In genomic region chr1:171801395-171801990, GRCh38 we compare ENCODE assay signal across 9 cellular contexts. TPM values are rescaled to one million over a fixed set of nuclear protein-coding genes. Genes with fewer than 3 reads are reported as not detected.
DNase-seq lines count a peak whose midpoint lies in the region; ATAC-seq, FAIRE-seq and TF ChIP-seq lines count a peak whose summit lies in the region.
"Had no signal": no experiment of that assay in that cellular context is flagged by ENCODE, and none has a peak within 500 bp of the region (broad histone marks: within the 10 kb centered on the region; RNA-seq: fewer than 3 reads in every experiment).

No MANE protein-coding gene starts in this region.

- H3K4me3 Mint-ChIP-seq in astrocyte (ENCODE audit: unreplicated experiment) = peak overlapping the region; percentile 29
- H3K4me3 Mint-ChIP-seq: stimulated activated naive CD8-positive, alpha-beta T cell treated with anti-CD3 and anti-CD28 coated beads, Interleukin-15, Interleukin-2, amounts not matched to agents 100 ng/mL and 50 ng/mL, for 24 hours had no signal

- 14% methylated on average over 3 of the region's 3 CpGs for WGBS in suprapubic skin

- H2AFZ ChIP-seq in astrocyte (ENCODE audit: low read depth, low read length) = peak overlapping the region; percentile 18

- no peak overlapping the region for H3K4me3 ChIP-seq in AG09309 (ENCODE audit: control insufficient read depth, low read depth, low read length)
- H3K4me3 ChIP-seq in astrocyte (ENCODE audit: insufficient read depth, low read depth, low read length) = no peak overlapping the region
- H3K4me3 ChIP-seq in suprapubic skin = no peak overlapping the region

- H3K9me3 Mint-ChIP-seq in astrocyte (ENCODE audit: unreplicated experiment) = no peaks in the 10 kb centered on the region
- H3K9me3 Mint-ChIP-seq: stimulated activated naive CD8-positive, alpha-beta T cell treated with anti-CD3 and anti-CD28 coated beads, Interleukin-15, Interleukin-2, amounts not matched to agents 100 ng/mL and 50 ng/mL, for 24 hours had no signal

- no peak overlapping the region for H3K9ac ChIP-seq in astrocyte (ENCODE audit: low read length)

- H3K36me3 ChIP-seq in astrocyte (ENCODE audit: insufficient read depth, low read length) (peaks cover 15% of the 10 kb centered on the region), suprapubic skin (peaks cover 17% of the 10 kb centered on the region)

- no peak overlapping the region for H3K4me2 ChIP-seq in astrocyte (ENCODE audit: low read length)

- TF ChIP-seq CTCF in AG09309 (IDR thresholded peaks at IDR 0.05; ENCODE audit: control insufficient read depth, insufficient read depth, low read depth, low read length, missing control alignments) (peak; percentile 83), astrocyte (IDR thresholded peaks at IDR 0.05; ENCODE audit: insufficient read depth, low read depth, low read length) (peak; percentile 90), suprapubic skin (IDR thresholded peaks at IDR 0.05) (peak; percentile 33 to 63)

- H3K36me3 Mint-ChIP-seq in astrocyte (ENCODE audit: low read depth, unreplicated experiment) = peaks cover 6% of the 10 kb centered on the region

- no peak for TF ChIP-seq EP300 in suprapubic skin (IDR thresholded peaks at IDR 0.05)

- no peaks in the 10 kb centered on the region for H3K4me1 ChIP-seq in astrocyte (ENCODE audit: insufficient read depth, low read length)
- H3K4me1 ChIP-seq in suprapubic skin = no peaks in the 10 kb centered on the region

- DNase-seq in AG09309 (ENCODE audit: low read depth) (no peak), NCI-H2196 treated with DMSO at 0.1 percent for 48 hours (lab: John Stamatoyannopoulos, UW; ENCODE audit: unreplicated experiment) (peak; percentile 22), astrocyte (ENCODE audit: low read depth) (peak; percentile 10), iPS-NIHi11 (ENCODE audit: low spot score) (peak; percentile 67), suprapubic skin (ENCODE audit: low spot score in 2 of 2) (no peak), activated T-cell treated with anti-CD3 and anti-CD28 coated beads for 4 hours (no peak), HuH-7.5 (ENCODE audit: low spot score) (no peak)

- H3K79me2 ChIP-seq in astrocyte (ENCODE audit: insufficient read depth, low read length) = no peaks in the 10 kb centered on the region

- no peaks in the 10 kb centered on the region for H3K4me1 Mint-ChIP-seq in astrocyte (ENCODE audit: low read depth, unreplicated experiment)

- no peaks in the 10 kb centered on the region for H4K20me1 ChIP-seq in astrocyte (ENCODE audit: insufficient read depth, low read length)

- no peak overlapping the region for H3K27ac Mint-ChIP-seq in astrocyte (ENCODE audit: unreplicated experiment)
- H3K27ac Mint-ChIP-seq: stimulated activated naive CD8-positive, alpha-beta T cell treated with anti-CD3 and anti-CD28 coated beads, Interleukin-15, Interleukin-2, amounts not matched to agents 100 ng/mL and 50 ng/mL, for 24 hours had no signal

- no peaks in the 10 kb centered on the region for H3K9me3 ChIP-seq in astrocyte (ENCODE audit: insufficient read depth, low read depth, low read length)
- H3K9me3 ChIP-seq in suprapubic skin = no peaks in the 10 kb centered on the region

- FAIRE-seq in astrocyte (lab: Jason Lieb, UNC) = no peak

- peak; percentile 44 for ATAC-seq in GM18907 (IDR thresholded peaks at IDR 0.05; ENCODE audit: unreplicated experiment)

- TF ChIP-seq POLR2A in suprapubic skin (IDR thresholded peaks at IDR 0.05) = no peak

- H3K27me3 ChIP-seq in astrocyte (ENCODE audit: insufficient read depth, low read length) (no peaks in the 10 kb centered on the region), suprapubic skin (no peaks in the 10 kb centered on the region)

- H3K27me3 Mint-ChIP-seq in astrocyte (ENCODE audit: low read depth, unreplicated experiment) = no peaks in the 10 kb centered on the region
- H3K27me3 Mint-ChIP-seq: stimulated activated naive CD8-positive, alpha-beta T cell treated with anti-CD3 and anti-CD28 coated beads, Interleukin-15, Interleukin-2, amounts not matched to agents 100 ng/mL and 50 ng/mL, for 24 hours had no signal

- H3K27ac ChIP-seq in astrocyte (ENCODE audit: low read depth, low read length) (no peak overlapping the region), suprapubic skin (no peak overlapping the region)

RNA-seq across cellular contexts. Expression of gene METTL13, which starts 20.0 kb away (rescaled TPM):
- 25.1 and 26.6 TPM in 2 replicates for total RNA-seq in astrocyte
- 10 to 100 TPM; 20.2 to 29.4 (median 23.4) TPM for total RNA-seq in suprapubic skin

RNA-seq across cellular contexts. Expression of gene DNM3, which starts 39.8 kb away (rescaled TPM):
- total RNA-seq in astrocyte (4.7 and 6.5 TPM in 2 replicates), suprapubic skin (10 to 100 TPM in 1 of 4 donors, 1 to 10 TPM in 3; 1.6 to 11.7 (median 3.7) TPM)

RNA-seq across cellular contexts. Expression of gene VAMP4, which starts 59.6 kb away (rescaled TPM):
- total RNA-seq in astrocyte = 7.4 TPM in 2 replicates
- total RNA-seq in suprapubic skin = 10 to 100 TPM in 3 of 4 donors, 1 to 10 TPM in 1; 9.3 to 23.3 (median 10.7) TPM

Comparison
In these comparisons a context has a peak if more than half of its experiments do, and no peak if none do; other contexts are left out.
1. DNase-seq: peak in NCI-H2196 treated with DMSO at 0.1 percent for 48 hours (single experiment), astrocyte (single experiment) and iPS-NIHi11 (single experiment); none in AG09309 (single experiment), suprapubic skin (0 of 2), activated T-cell treated with anti-CD3 and anti-CD28 coated beads for 4 hours (single experiment) and HuH-7.5 (single experiment).
2. Peak in every context shown above with its lines, with median percentiles within 50 percentile points of each other: CTCF ChIP-seq.